Comparison of ENCODE assay signal across 18 cellular contexts in genomic region chr4:123746981-123747380, GRCh38.
A peak's percentile ranks its signal among the peaks of the same experiment; 100 is the strongest.
DNase-seq lines count a peak whose midpoint lies in the region; ATAC-seq, FAIRE-seq and TF ChIP-seq lines count a peak whose summit lies in the region.
"Had no signal": no experiment of that assay in that cellular context is flagged by ENCODE, and none has a peak within 500 bp of the region (broad histone marks: within the 10 kb centered on the region; RNA-seq: fewer than 3 reads in every experiment).

No MANE protein-coding gene starts in this region.

- H4K5ac ChIP-seq in IMR-90 (ENCODE audit: low read depth, low read length): no peak overlapping the region

- no peak overlapping the region for H2BK120ac ChIP-seq in IMR-90 (ENCODE audit: low read depth, low read length)

- H3K4me2 ChIP-seq in IMR-90 (ENCODE audit: low read depth, low read length): no peak overlapping the region

- H3K27me3 ChIP-seq in IMR-90 (ENCODE audit: control insufficient read depth, insufficient read depth, low read length) (no peaks in the 10 kb centered on the region), right lobe of liver (no peaks in the 10 kb centered on the region)
- H3K27me3 ChIP-seq: gastroesophageal sphincter, Peyer's patch had no signal

- no peak overlapping the region for H3K27ac Mint-ChIP-seq in stimulated activated memory B cell treated with anti-CD40 and anti-IgM and Interleukin-4, amounts not matched to agents 10 μg/mL and 1 μg/mL and 100 μg/mL, for 72 hours

- H2BK15ac ChIP-seq in IMR-90 (ENCODE audit: low read depth, low read length): no peak overlapping the region

- no peak overlapping the region for H2BK5ac ChIP-seq in IMR-90 (ENCODE audit: low read depth, low read length, poor library complexity, severe bottlenecking)

- POLR2A ChIA-PET in IMR-90 (lab: Charles Lee; ENCODE audit: unreplicated experiment): no interaction called here

- no peak overlapping the region for H3K4me3 Mint-ChIP-seq in stimulated activated memory B cell treated with anti-CD40 and anti-IgM and Interleukin-4, amounts not matched to agents 10 μg/mL and 1 μg/mL and 100 μg/mL, for 72 hours

- H3K79me1 ChIP-seq in IMR-90 (ENCODE audit: low read depth in 1 of 2, low read length in 2 of 2): no peaks in the 10 kb centered on the region

- no TSS peak for BruUV-seq in IMR-90 (replicated peaks; lab: Mats Ljungman, UMichigan)

- no peak overlapping the region for H2AK5ac ChIP-seq in IMR-90 (ENCODE audit: low read depth, low read length)

- in situ Hi-C loops in IMR-90 (cut with MboI; ENCODE audit: low sequenced_read_pairs): no loop called here

- H3K36me3 ChIP-seq in IMR-90 (ENCODE audit: control insufficient read depth, insufficient read depth, low read length): no peaks in the 10 kb centered on the region
- no peaks in the 10 kb centered on the region for H3K36me3 ChIP-seq in right lobe of liver
- H3K36me3 ChIP-seq: gastroesophageal sphincter, lower lobe of right lung, Peyer's patch had no signal

- H4K20me1 ChIP-seq in IMR-90 (ENCODE audit: insufficient read depth, low read length): no peaks in the 10 kb centered on the region

- H4K91ac ChIP-seq in IMR-90 (ENCODE audit: insufficient read depth, low read depth, low read length): no peak overlapping the region

- H3K27ac ChIP-seq in IMR-90 (ENCODE audit: insufficient read depth, low read length) (no peak overlapping the region), right lobe of liver (no peak overlapping the region)
- H3K27ac ChIP-seq: coronary artery, gastroesophageal sphincter, lower lobe of right lung, parathyroid adenoma, Peyer's patch had no signal

- CTCF ChIA-PET in IMR-90 (lab: Yijun Ruan, JAX): interaction anchor here (1.4 kb wide), 1 partner anchor 35 kb away, joined by 3 read pairs; no protein-coding TSS in a partner anchor

- H3K23ac ChIP-seq in IMR-90 (ENCODE audit: low read depth, low read length): no peak overlapping the region

- H3K4me1 ChIP-seq in IMR-90 (ENCODE audit: control insufficient read depth, insufficient read depth, low read length) (peaks cover 3% of the 10 kb centered on the region; the same call in 1 of the 2 replicates), right lobe of liver (no peaks in the 10 kb centered on the region)
- H3K4me1 ChIP-seq: parathyroid adenoma, Peyer's patch had no signal

- WGBS in IMR-90 (ENCODE audit: extremely low coverage in 2 of 2, insufficient read length in 1 of 2), 2 experiments: 62% methylated on average over 2 of the region's 7 CpGs; no CpG with 5 or more reads in 1 of the 2 experiments
- 54% methylated on average over 5 of the region's 7 CpGs for WGBS in right lobe of liver (ENCODE audit: insufficient coverage, low coverage, low lambda C conversion rate, missing lambda C conversion rate)

- H3K9ac ChIP-seq in IMR-90 (ENCODE audit: low read depth, low read length): no peak overlapping the region
- H3K9ac ChIP-seq: parathyroid adenoma had no signal

- H3K56ac ChIP-seq in IMR-90 (ENCODE audit: extremely low read depth, insufficient read depth, low read length): no peak overlapping the region

- no peak overlapping the region for H3K18ac ChIP-seq in IMR-90 (ENCODE audit: low read depth, low read length)

- no peaks in the 10 kb centered on the region for H3K4me1 Mint-ChIP-seq in stimulated activated memory B cell treated with anti-CD40 and anti-IgM and Interleukin-4, amounts not matched to agents 10 μg/mL and 1 μg/mL and 100 μg/mL, for 72 hours

- H3K9me3 Mint-ChIP-seq in stimulated activated memory B cell treated with anti-CD40 and anti-IgM and Interleukin-4, amounts not matched to agents 10 μg/mL and 1 μg/mL and 100 μg/mL, for 72 hours: no peaks in the 10 kb centered on the region

- no peak for TF ChIP-seq RAD21 in IMR-90 (IDR thresholded peaks at IDR 0.05; ENCODE audit: low read length)

- TF ChIP-seq CTCF in IMR-90 (conservative IDR thresholded peaks at IDR 0.05; ENCODE audit: low read depth, low read length): no peak
- peak; percentile 3 for TF ChIP-seq CTCF in fibroblast of villous mesenchyme (IDR thresholded peaks at IDR 0.05; ENCODE audit: insufficient read depth, low read depth, low read length)
- no peak for TF ChIP-seq CTCF in retinal pigment epithelial cell (conservative IDR thresholded peaks at IDR 0.05; ENCODE audit: low read depth, low read length)
- no peak for TF ChIP-seq CTCF in right lobe of liver (IDR thresholded peaks at IDR 0.05)

- H3K9me3 ChIP-seq in IMR-90 (ENCODE audit: control insufficient read depth, insufficient read depth, low read length) (no peaks in the 10 kb centered on the region), right lobe of liver (no peaks in the 10 kb centered on the region)
- H3K9me3 ChIP-seq: gastroesophageal sphincter, lower lobe of right lung, Peyer's patch had no signal

- no peak overlapping the region for H4K8ac ChIP-seq in IMR-90 (ENCODE audit: low read depth in 2 of 2, low read length in 2 of 2)

- no peak overlapping the region for H2AK9ac ChIP-seq in IMR-90 (replicated peaks; ENCODE audit: low read depth, low read length, poor library complexity)

- H3K4me3 ChIP-seq in IMR-90 (ENCODE audit: insufficient read depth, low read depth, low read length) (no peak overlapping the region), fibroblast of villous mesenchyme (ENCODE audit: low read depth, low read length) (no peak overlapping the region), retinal pigment epithelial cell (ENCODE audit: low read length) (no peak overlapping the region), right lobe of liver (no peak overlapping the region)
- H3K4me3 ChIP-seq: coronary artery, gastroesophageal sphincter, lower lobe of right lung, Peyer's patch had no signal

- H3K9me1 ChIP-seq in IMR-90 (ENCODE audit: insufficient read depth, low read length): 0 out of 2 replicates have a peak, but pooled peaks cover 3% of the 10 kb centered on the region

- peak overlapping the region; percentile 62 for H2AFZ ChIP-seq in IMR-90 (replicated peaks; ENCODE audit: low read length, poor library complexity)
- H2AFZ ChIP-seq: parathyroid adenoma had no signal

- no peak overlapping the region for H2BK20ac ChIP-seq in IMR-90 (ENCODE audit: low read depth, low read length)

- ATAC-seq in IMR-90 (ENCODE audit: low read depth) (no peak), right lobe of liver (no peak)
- no peak for ATAC-seq in stimulated activated memory B cell treated with anti-CD40 and anti-IgM and Interleukin-4, amounts not matched to agents 10 μg/mL and 1 μg/mL and 100 μg/mL, for 72 hours
- ATAC-seq: gastroesophageal sphincter, lower lobe of right lung had no signal

- no peak overlapping the region for H3K14ac ChIP-seq in IMR-90 (replicated peaks; ENCODE audit: low read depth, low read length)

- intact Hi-C loops in IMR-90 (cut with micrococcal nuclease): no loop called here
- intact Hi-C loops in right lobe of liver (cut with DNase I): no loop called here

- H3K27me3 Mint-ChIP-seq in stimulated activated memory B cell treated with anti-CD40 and anti-IgM and Interleukin-4, amounts not matched to agents 10 μg/mL and 1 μg/mL and 100 μg/mL, for 72 hours: peaks cover 12% of the 10 kb centered on the region

- no peak overlapping the region for H3K4ac ChIP-seq in IMR-90 (ENCODE audit: low read depth, low read length)

- dilution Hi-C loops in IMR-90 (cut with HindIII; ENCODE audit: low sequenced_read_pairs, unreplicated experiment): no loop called here

- no peak for TF ChIP-seq POLR2A in IMR-90 (IDR thresholded peaks at IDR 0.05; ENCODE audit: low read depth, low read length)
- TF ChIP-seq POLR2A in right lobe of liver (IDR thresholded peaks at IDR 0.05): no peak

- no peak for DNase-seq in IMR-90
- DNase-seq in fibroblast of villous mesenchyme (ENCODE audit: low read depth): no peak
- DNase-seq in retinal pigment epithelial cell (ENCODE audit: low read depth): peak; percentile 27
- no peak for DNase-seq in NCI-H1105 (lab: John Stamatoyannopoulos, UW)
- DNase-seq in right lobe of liver: no peak
- DNase-seq: activated CD4-positive, alpha-beta T cell treated with anti-CD3 and anti-CD28 coated beads, Interleukin-2, amount 50 U/mL, for 1 hour; anterior cingulate cortex; Calu3; lower lobe of right lung; NCI-H1436; NCI-H82; Peyer's patch; small intestine had no signal

- H3K36me3 Mint-ChIP-seq in stimulated activated memory B cell treated with anti-CD40 and anti-IgM and Interleukin-4, amounts not matched to agents 10 μg/mL and 1 μg/mL and 100 μg/mL, for 72 hours: no peaks in the 10 kb centered on the region

- FAIRE-seq in TTC549 (lab: Jason Lieb, UNC): peak; percentile 69
- FAIRE-seq: small intestine had no signal

TF ChIP-seq in IMR-90, 13 proteins besides CTCF, POLR2A, EP300 and RAD21:
- TF ChIP-seq MXI1 (IDR thresholded peaks at IDR 0.05; ENCODE audit: borderline replicate concordance, low read depth, low read length) (no peak), RCOR1 (IDR thresholded peaks at IDR 0.05; ENCODE audit: insufficient replicate concordance, low read length) (no peak), CHD1 (IDR thresholded peaks at IDR 0.05; ENCODE audit: low read depth, low read length) (no peak)
